1 cellular context compared by ENCODE assay signal in the genomic region with DNA sequence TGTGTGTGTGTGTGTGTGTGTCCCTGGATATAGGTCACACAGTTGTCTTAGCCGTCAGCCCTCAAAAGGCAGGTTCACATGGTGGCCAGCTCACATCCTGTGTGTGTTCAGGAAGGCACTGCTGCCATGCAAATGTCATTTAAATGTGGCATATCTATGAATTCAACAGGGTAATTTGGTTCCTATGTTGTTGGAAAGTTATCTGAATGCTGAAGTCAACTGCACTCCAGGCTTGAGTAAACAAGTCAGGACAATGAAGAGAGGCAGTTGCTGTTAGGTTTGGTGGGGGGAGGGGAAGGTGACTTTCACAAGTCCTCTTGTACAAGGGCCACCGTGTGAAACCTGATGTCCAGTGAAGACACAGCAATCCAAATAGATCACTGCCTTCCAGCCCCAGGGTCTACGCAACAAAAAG.
TF ChIP-seq lines count a peak whose summit lies in the region.

No MANE protein-coding gene starts in this region.

TF ChIP-seq in GM23338, 12 proteins besides CTCF, POLR2A, EP300 and RAD21 (continued from another document):
- TF ChIP-seq, protein P1, sequence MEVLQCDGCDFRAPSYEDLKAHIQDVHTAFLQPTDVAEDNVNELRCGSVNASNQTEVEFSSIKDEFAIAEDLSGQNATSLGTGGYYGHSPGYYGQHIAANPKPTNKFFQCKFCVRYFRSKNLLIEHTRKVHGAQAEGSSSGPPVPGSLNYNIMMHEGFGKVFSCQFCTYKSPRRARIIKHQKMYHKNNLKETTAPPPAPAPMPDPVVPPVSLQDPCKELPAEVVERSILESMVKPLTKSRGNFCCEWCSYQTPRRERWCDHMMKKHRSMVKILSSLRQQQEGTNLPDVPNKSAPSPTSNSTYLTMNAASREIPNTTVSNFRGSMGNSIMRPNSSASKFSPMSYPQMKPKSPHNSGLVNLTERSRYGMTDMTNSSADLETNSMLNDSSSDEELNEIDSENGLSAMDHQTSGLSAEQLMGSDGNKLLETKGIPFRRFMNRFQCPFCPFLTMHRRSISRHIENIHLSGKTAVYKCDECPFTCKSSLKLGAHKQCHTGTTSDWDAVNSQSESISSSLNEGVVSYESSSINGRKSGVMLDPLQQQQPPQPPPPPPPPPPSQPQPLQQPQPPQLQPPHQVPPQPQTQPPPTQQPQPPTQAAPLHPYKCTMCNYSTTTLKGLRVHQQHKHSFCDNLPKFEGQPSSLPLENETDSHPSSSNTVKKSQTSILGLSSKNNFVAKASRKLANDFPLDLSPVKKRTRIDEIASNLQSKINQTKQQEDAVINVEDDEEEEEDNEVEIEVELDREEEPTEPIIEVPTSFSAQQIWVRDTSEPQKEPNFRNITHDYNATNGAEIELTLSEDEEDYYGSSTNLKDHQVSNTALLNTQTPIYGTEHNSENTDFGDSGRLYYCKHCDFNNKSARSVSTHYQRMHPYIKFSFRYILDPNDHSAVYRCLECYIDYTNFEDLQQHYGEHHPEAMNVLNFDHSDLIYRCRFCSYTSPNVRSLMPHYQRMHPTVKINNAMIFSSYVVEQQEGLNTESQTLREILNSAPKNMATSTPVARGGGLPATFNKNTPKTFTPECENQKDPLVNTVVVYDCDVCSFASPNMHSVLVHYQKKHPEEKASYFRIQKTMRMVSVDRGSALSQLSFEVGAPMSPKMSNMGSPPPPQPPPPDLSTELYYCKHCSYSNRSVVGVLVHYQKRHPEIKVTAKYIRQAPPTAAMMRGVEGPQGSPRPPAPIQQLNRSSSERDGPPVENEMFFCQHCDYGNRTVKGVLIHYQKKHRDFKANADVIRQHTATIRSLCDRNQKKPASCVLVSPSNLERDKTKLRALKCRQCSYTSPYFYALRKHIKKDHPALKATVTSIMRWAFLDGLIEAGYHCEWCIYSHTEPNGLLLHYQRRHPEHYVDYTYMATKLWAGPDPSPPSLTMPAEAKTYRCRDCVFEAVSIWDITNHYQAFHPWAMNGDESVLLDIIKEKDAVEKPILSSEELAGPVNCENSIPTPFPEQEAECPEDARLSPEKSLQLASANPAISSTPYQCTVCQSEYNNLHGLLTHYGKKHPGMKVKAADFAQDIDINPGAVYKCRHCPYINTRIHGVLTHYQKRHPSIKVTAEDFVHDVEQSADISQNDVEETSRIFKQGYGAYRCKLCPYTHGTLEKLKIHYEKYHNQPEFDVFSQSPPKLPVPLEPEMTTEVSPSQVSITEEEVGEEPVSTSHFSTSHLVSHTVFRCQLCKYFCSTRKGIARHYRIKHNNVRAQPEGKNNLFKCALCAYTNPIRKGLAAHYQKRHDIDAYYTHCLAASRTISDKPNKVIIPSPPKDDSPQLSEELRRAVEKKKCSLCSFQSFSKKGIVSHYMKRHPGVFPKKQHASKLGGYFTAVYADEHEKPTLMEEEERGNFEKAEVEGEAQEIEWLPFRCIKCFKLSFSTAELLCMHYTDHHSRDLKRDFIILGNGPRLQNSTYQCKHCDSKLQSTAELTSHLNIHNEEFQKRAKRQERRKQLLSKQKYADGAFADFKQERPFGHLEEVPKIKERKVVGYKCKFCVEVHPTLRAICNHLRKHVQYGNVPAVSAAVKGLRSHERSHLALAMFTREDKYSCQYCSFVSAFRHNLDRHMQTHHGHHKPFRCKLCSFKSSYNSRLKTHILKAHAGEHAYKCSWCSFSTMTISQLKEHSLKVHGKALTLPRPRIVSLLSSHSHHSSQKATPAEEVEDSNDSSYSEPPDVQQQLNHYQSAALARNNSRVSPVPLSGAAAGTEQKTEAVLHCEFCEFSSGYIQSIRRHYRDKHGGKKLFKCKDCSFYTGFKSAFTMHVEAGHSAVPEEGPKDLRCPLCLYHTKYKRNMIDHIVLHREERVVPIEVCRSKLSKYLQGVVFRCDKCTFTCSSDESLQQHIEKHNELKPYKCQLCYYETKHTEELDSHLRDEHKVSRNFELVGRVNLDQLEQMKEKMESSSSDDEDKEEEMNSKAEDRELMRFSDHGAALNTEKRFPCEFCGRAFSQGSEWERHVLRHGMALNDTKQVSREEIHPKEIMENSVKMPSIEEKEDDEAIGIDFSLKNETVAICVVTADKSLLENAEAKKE (CRISPR knock-in tag; IDR thresholded peaks at IDR 0.05): no peak
- TF ChIP-seq, protein P2, sequence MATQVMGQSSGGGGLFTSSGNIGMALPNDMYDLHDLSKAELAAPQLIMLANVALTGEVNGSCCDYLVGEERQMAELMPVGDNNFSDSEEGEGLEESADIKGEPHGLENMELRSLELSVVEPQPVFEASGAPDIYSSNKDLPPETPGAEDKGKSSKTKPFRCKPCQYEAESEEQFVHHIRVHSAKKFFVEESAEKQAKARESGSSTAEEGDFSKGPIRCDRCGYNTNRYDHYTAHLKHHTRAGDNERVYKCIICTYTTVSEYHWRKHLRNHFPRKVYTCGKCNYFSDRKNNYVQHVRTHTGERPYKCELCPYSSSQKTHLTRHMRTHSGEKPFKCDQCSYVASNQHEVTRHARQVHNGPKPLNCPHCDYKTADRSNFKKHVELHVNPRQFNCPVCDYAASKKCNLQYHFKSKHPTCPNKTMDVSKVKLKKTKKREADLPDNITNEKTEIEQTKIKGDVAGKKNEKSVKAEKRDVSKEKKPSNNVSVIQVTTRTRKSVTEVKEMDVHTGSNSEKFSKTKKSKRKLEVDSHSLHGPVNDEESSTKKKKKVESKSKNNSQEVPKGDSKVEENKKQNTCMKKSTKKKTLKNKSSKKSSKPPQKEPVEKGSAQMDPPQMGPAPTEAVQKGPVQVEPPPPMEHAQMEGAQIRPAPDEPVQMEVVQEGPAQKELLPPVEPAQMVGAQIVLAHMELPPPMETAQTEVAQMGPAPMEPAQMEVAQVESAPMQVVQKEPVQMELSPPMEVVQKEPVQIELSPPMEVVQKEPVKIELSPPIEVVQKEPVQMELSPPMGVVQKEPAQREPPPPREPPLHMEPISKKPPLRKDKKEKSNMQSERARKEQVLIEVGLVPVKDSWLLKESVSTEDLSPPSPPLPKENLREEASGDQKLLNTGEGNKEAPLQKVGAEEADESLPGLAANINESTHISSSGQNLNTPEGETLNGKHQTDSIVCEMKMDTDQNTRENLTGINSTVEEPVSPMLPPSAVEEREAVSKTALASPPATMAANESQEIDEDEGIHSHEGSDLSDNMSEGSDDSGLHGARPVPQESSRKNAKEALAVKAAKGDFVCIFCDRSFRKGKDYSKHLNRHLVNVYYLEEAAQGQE (IDR thresholded peaks at IDR 0.05; ENCODE audit: unreplicated experiment): no peak
- TF ChIP-seq EZH2 (IDR thresholded peaks at IDR 0.05; ENCODE audit: low read depth, unreplicated experiment) (no peak), EZH2phosphoT487 (IDR thresholded peaks at IDR 0.05; ENCODE audit: unreplicated experiment) (no peak)
